Comparison of ENCODE assay signal across 17 cellular contexts in genomic region chr2:200728630-200729029, GRCh38.
DNase-seq lines count a peak whose midpoint lies in the region; FAIRE-seq and TF ChIP-seq lines count a peak whose summit lies in the region.
"Had no signal": no experiment of that assay in that cellular context is flagged by ENCODE, and none has a peak within 500 bp of the region (broad histone marks: within the 10 kb centered on the region; RNA-seq: fewer than 3 reads in every experiment).

No MANE protein-coding gene starts in this region.

- peak; percentile 8 for DNase-seq in NCI-H2107 treated with DMSO at 0.1 percent for 48 hours (lab: John Stamatoyannopoulos, UW; ENCODE audit: unreplicated experiment)
- DNase-seq in NCI-H2107 (lab: John Stamatoyannopoulos, UW) = no peak
- DNase-seq in RPMI7951 (ENCODE audit: low read depth) = peak; percentile 30
- DNase-seq in fibroblast of the aortic adventitia (ENCODE audit: low read depth) = peak; percentile 93
- peak; percentile 85 for DNase-seq in renal cortical epithelial cell (ENCODE audit: low read depth)
- DNase-seq in DMS114 treated with DMSO at 0.1 percent for 48 hours (lab: John Stamatoyannopoulos, UW; ENCODE audit: unreplicated experiment) = no peak
- no peak for DNase-seq in H54 (ENCODE audit: insufficient read length, low spot score)
- no peak for DNase-seq in NK-92 treated with Interleukin-12 subunit alpha and Interleukin-12 subunit beta, amount 100 ng/mL, for 24 hours (lab: John Stamatoyannopoulos, UW)
- DNase-seq: activated CD4-positive, alpha-beta T cell treated with anti-CD3 and anti-CD28 coated beads, Interleukin-2, amount 10 ng/mL, durations not matched to agents 7 days and 5 days; activated T-cell treated with anti-CD3 and anti-CD28 coated beads, Interleukin-2, amount 50 U/mL, for 4 hours; colonic mucosa; hippocampal formation; KBM-7; NCI-H187; stimulated activated naive B cell treated with anti-CD40 and anti-IgM and Interleukin-4, amounts not matched to agents 10 μg/mL and 1 μg/mL and 100 μg/mL, for 72 hours had no signal

- TF ChIP-seq POLR2A in H54 (IDR thresholded peaks at IDR 0.05; ENCODE audit: low read depth, low read length) = no peak

- FAIRE-seq in H54 (lab: Jason Lieb, UNC) = no peak

- no peak for TF ChIP-seq CTCF in fibroblast of the aortic adventitia (IDR thresholded peaks at IDR 0.05; ENCODE audit: insufficient read depth, low read length)

- H3K4me3 ChIP-seq in fibroblast of the aortic adventitia (ENCODE audit: low read depth, low read length) = no peak overlapping the region
- H3K4me3 ChIP-seq: colonic mucosa, SJSA1, skin epidermis had no signal

Comparison
In these comparisons a context has a peak if more than half of its experiments do, and no peak if none do; other contexts are left out.
1. DNase-seq: peak in NCI-H2107 treated with DMSO at 0.1 percent for 48 hours (single experiment), RPMI7951 (single experiment), fibroblast of the aortic adventitia (single experiment) and renal cortical epithelial cell (single experiment); none in NCI-H2107 (single experiment), DMS114 treated with DMSO at 0.1 percent for 48 hours (single experiment), H54 (single experiment) and NK-92 treated with Interleukin-12 subunit alpha and Interleukin-12 subunit beta, amount 100 ng/mL, for 24 hours (single experiment).